ENCODE assay signal across 8 cellular contexts in genomic region chr2:181892795-181893435, GRCh38. TPM values are rescaled to one million over a fixed set of nuclear protein-coding genes. Genes with fewer than 3 reads are reported as not detected.
DNase-seq lines count a peak whose midpoint lies in the region; ATAC-seq, FAIRE-seq and TF ChIP-seq lines count a peak whose summit lies in the region.

No MANE protein-coding gene starts in this region.

- peak overlapping the region; percentile 87 for H3K27ac Mint-ChIP-seq in activated T-helper 1 cell treated with anti-CD3 and anti-CD28 coated beads, Interleukin-12 subunit alpha, Interleukin-12 subunit beta, Interleukin-2, Interleukin-4 antibody, amounts not matched to agents 30 ng/mL and 10 ng/mL and 1 ng/mL, durations not matched to agents 14 hours and 24 hours and 36 hours
- H3K27ac Mint-ChIP-seq in stimulated activated naive CD8-positive, alpha-beta T cell treated with anti-CD3 and anti-CD28 coated beads, Interleukin-15, amount 100 ng/mL, for 72 hours, result peak overlapping the region; percentile 91 to 97

- H3K27me3 Mint-ChIP-seq in activated T-helper 1 cell treated with anti-CD3 and anti-CD28 coated beads, Interleukin-12 subunit alpha, Interleukin-12 subunit beta, Interleukin-2, Interleukin-4 antibody, amounts not matched to agents 30 ng/mL and 10 ng/mL and 1 ng/mL, durations not matched to agents 14 hours and 24 hours and 36 hours (ENCODE audit: insufficient read depth), result peaks cover 16% of the 10 kb centered on the region
- peaks cover 20% of the 10 kb centered on the region for H3K27me3 Mint-ChIP-seq in stimulated activated naive CD8-positive, alpha-beta T cell treated with anti-CD3 and anti-CD28 coated beads, Interleukin-15, amount 100 ng/mL, for 72 hours

- H3K27ac ChIP-seq in heart left ventricle, result peak overlapping the region; percentile 94 to 98 (median 98)

- ATAC-seq in heart left ventricle (no peak), left ventricle myocardium superior (no peak)
- no peak for ATAC-seq in stimulated activated naive CD8-positive, alpha-beta T cell treated with anti-CD3 and anti-CD28 coated beads, Interleukin-15, amount 100 ng/mL, for 72 hours

- no peak for TF ChIP-seq POLR2A in heart left ventricle (IDR thresholded peaks at IDR 0.05)

- H3K9me3 ChIP-seq in heart left ventricle, result no peaks in the 10 kb centered on the region

- peaks cover 0 to 30% (median 11%) of the 10 kb centered on the region in 9 donors for H3K36me3 ChIP-seq in heart left ventricle

- no peaks in the 10 kb centered on the region for H3K9me3 Mint-ChIP-seq in activated T-helper 1 cell treated with anti-CD3 and anti-CD28 coated beads, Interleukin-12 subunit alpha, Interleukin-12 subunit beta, Interleukin-2, Interleukin-4 antibody, amounts not matched to agents 30 ng/mL and 10 ng/mL and 1 ng/mL, durations not matched to agents 14 hours and 24 hours and 36 hours
- H3K9me3 Mint-ChIP-seq in stimulated activated naive CD8-positive, alpha-beta T cell treated with anti-CD3 and anti-CD28 coated beads, Interleukin-15, amount 100 ng/mL, for 72 hours, result no peaks in the 10 kb centered on the region

- H3K4me1 ChIP-seq in heart left ventricle, result peaks cover 7 to 65% (median 50%) of the 10 kb centered on the region in 12 donors

- 5 to 7% (median 6%) methylated on average over 10 of the region's 10 CpGs for WGBS in heart left ventricle, 4 donors

- peaks cover 15% of the 10 kb centered on the region for H3K36me3 Mint-ChIP-seq in activated T-helper 1 cell treated with anti-CD3 and anti-CD28 coated beads, Interleukin-12 subunit alpha, Interleukin-12 subunit beta, Interleukin-2, Interleukin-4 antibody, amounts not matched to agents 30 ng/mL and 10 ng/mL and 1 ng/mL, durations not matched to agents 14 hours and 24 hours and 36 hours (ENCODE audit: low read depth)

- no peaks in the 10 kb centered on the region for H3K27me3 ChIP-seq in heart left ventricle

- H3K4me3 ChIP-seq in heart left ventricle, result peak overlapping the region; percentile 71 to 94 (median 86)
- peak overlapping the region; percentile 79 for H3K4me3 ChIP-seq in iPS-11a (ENCODE audit: low read depth, low read length)

- DNase-seq in heart left ventricle (no peak), left ventricle myocardium superior (no peak), RCC 7860 (ENCODE audit: low spot score) (no peak), NAMALWA (ENCODE audit: low spot score) (no peak)
- no peak for DNase-seq in activated T-helper 1 cell treated with anti-CD3 and anti-CD28 coated beads, Interleukin-12 subunit alpha, Interleukin-12 subunit beta, Interleukin-2, Interleukin-4 antibody, amounts not matched to agents 30 ng/mL and 10 ng/mL and 1 ng/mL, durations not matched to agents 14 hours and 24 hours and 36 hours (ENCODE audit: low spot score)
- no peak for DNase-seq in stimulated activated naive CD8-positive, alpha-beta T cell treated with anti-CD3 and anti-CD28 coated beads, Interleukin-15, amount 100 ng/mL, for 72 hours
- no peak for DNase-seq in stimulated activated CD4-positive, alpha-beta T cell treated with anti-CD3 and anti-CD28 coated beads, Interleukin-2, amount 100 ng/mL, for 24 hours

- TF ChIP-seq CTCF in heart left ventricle (IDR thresholded peaks at IDR 0.05), result no peak

- intact Hi-C loops in heart left ventricle (cut with DNase I) (loop anchor here in 3 of 10 donors (5.0 kb wide), 3 partner anchors 81 to 184 kb away; no protein-coding TSS in a partner anchor), left ventricle myocardium superior (cut with micrococcal nuclease) (no loop called here)
- intact Hi-C loops in activated T-helper 1 cell treated with anti-CD3 and anti-CD28 coated beads, Interleukin-12 subunit alpha, Interleukin-12 subunit beta, Interleukin-2, Interleukin-4 antibody, amounts not matched to agents 30 ng/mL and 10 ng/mL and 1 ng/mL, durations not matched to agents 14 hours and 24 hours and 36 hours (cut with micrococcal nuclease), result loop anchor here (1.0 to 10.0 kb wide), 9 partner anchors 11 to 1886 kb away; partner anchors contain the start of genes CWC22, DNAJC10, DUSP19 and ITGA4

- peaks cover 42% of the 10 kb centered on the region for H3K4me1 Mint-ChIP-seq in activated T-helper 1 cell treated with anti-CD3 and anti-CD28 coated beads, Interleukin-12 subunit alpha, Interleukin-12 subunit beta, Interleukin-2, Interleukin-4 antibody, amounts not matched to agents 30 ng/mL and 10 ng/mL and 1 ng/mL, durations not matched to agents 14 hours and 24 hours and 36 hours (ENCODE audit: low read depth)
- H3K4me1 Mint-ChIP-seq in stimulated activated naive CD8-positive, alpha-beta T cell treated with anti-CD3 and anti-CD28 coated beads, Interleukin-15, amount 100 ng/mL, for 72 hours, result peaks cover 29% of the 10 kb centered on the region

- FAIRE-seq in RCC 7860 (lab: Jason Lieb, UNC), result no peak

- H3K4me3 Mint-ChIP-seq in activated T-helper 1 cell treated with anti-CD3 and anti-CD28 coated beads, Interleukin-12 subunit alpha, Interleukin-12 subunit beta, Interleukin-2, Interleukin-4 antibody, amounts not matched to agents 30 ng/mL and 10 ng/mL and 1 ng/mL, durations not matched to agents 14 hours and 24 hours and 36 hours, result peak overlapping the region; percentile 93
- H3K4me3 Mint-ChIP-seq in stimulated activated naive CD8-positive, alpha-beta T cell treated with anti-CD3 and anti-CD28 coated beads, Interleukin-15, amount 100 ng/mL, for 72 hours, result peak overlapping the region; percentile 93 to 96

RNA-seq across cellular contexts. Expression of gene ITPRID2, which starts 1.4 kb away (rescaled TPM):
- total RNA-seq in heart left ventricle (10 to 100 TPM; 37.8 to 85.9 (median 59.8) TPM), left ventricle myocardium superior (68.4 TPM)
- polyA plus RNA-seq in heart left ventricle, result 10 to 100 TPM; 41.5 to 45.6 TPM
- total RNA-seq in activated T-helper 1 cell treated with anti-CD3 and anti-CD28 coated beads, Interleukin-12 subunit alpha, Interleukin-12 subunit beta, Interleukin-2, Interleukin-4 antibody, amounts not matched to agents 30 ng/mL and 10 ng/mL and 1 ng/mL, durations not matched to agents 14 hours and 24 hours and 36 hours, result 51.6 and 54.2 TPM in 2 replicates
